1 cellular context compared by ENCODE assay signal in genomic region chr16:56849690-56850680, GRCh38.
TF ChIP-seq lines count a peak whose summit lies in the region.

No MANE protein-coding gene starts in this region.

TF ChIP-seq in HepG2, 621 proteins besides CTCF, POLR2A, EP300 and RAD21 (continued from another document and continues in another):
- peak; percentile 25; the same call in 1 of the 2 replicates for TF ChIP-seq ZNF362 (CRISPR knock-in tag; IDR thresholded peaks at IDR 0.05; ENCODE audit: borderline replicate concordance)
- no peak for TF ChIP-seq ZNF142 (CRISPR knock-in tag; IDR thresholded peaks at IDR 0.05)
- no peak for TF ChIP-seq FUBP1 (CRISPR knock-in tag; IDR thresholded peaks at IDR 0.05; ENCODE audit: borderline replicate concordance)
- TF ChIP-seq ZNF556 (CRISPR knock-in tag; IDR thresholded peaks at IDR 0.05; ENCODE audit: borderline replicate concordance): no peak
- no peak for TF ChIP-seq ZNF619 (CRISPR knock-in tag; IDR thresholded peaks at IDR 0.05)
- TF ChIP-seq ZNF784 (CRISPR knock-in tag; IDR thresholded peaks at IDR 0.05; ENCODE audit: borderline replicate concordance): no peak
- no peak for TF ChIP-seq STAT5B (CRISPR knock-in tag; IDR thresholded peaks at IDR 0.05)
- TF ChIP-seq ZNF224 (CRISPR knock-in tag; IDR thresholded peaks at IDR 0.05): no peak
- peak; percentile 78 for TF ChIP-seq SALL1 (CRISPR knock-in tag; IDR thresholded peaks at IDR 0.05)
- TF ChIP-seq CSRNP2 (CRISPR knock-in tag; conservative IDR thresholded peaks at IDR 0.05; ENCODE audit: low read depth): no peak
- no peak for TF ChIP-seq SMARCC2 (IDR thresholded peaks at IDR 0.05)
- peak; percentile 48; the same call in 1 of the 2 replicates for TF ChIP-seq KDM5A (IDR thresholded peaks at IDR 0.05; ENCODE audit: borderline replicate concordance, low read length)
- no peak for TF ChIP-seq CERS6 (CRISPR knock-in tag; IDR thresholded peaks at IDR 0.05)
- TF ChIP-seq SSRP1 (CRISPR knock-in tag; IDR thresholded peaks at IDR 0.05): no peak
- no peak for TF ChIP-seq SMARCE1 (IDR thresholded peaks at IDR 0.05; ENCODE audit: borderline replicate concordance)
- no peak for TF ChIP-seq ATF5 (CRISPR knock-in tag; IDR thresholded peaks at IDR 0.05; ENCODE audit: low read depth)
- no peak for TF ChIP-seq HIVEP1 (CRISPR knock-in tag; IDR thresholded peaks at IDR 0.05)
- TF ChIP-seq PAXIP1 (CRISPR knock-in tag; conservative IDR thresholded peaks at IDR 0.05): peak; percentile 92
- no peak; the same call in 1 of the 2 replicates for TF ChIP-seq NFIC (IDR thresholded peaks at IDR 0.05; ENCODE audit: low read length)
- no peak for TF ChIP-seq HINFP (CRISPR knock-in tag; IDR thresholded peaks at IDR 0.05; ENCODE audit: low read depth)
- no peak for TF ChIP-seq KMT2A (CRISPR knock-in tag; IDR thresholded peaks at IDR 0.05)
- 0 out of 2 replicates have a peak, but pooled peaks have one; percentile 74 for TF ChIP-seq HMG20B (CRISPR knock-in tag; conservative IDR thresholded peaks at IDR 0.05)
- TF ChIP-seq ZNF605 (CRISPR knock-in tag; IDR thresholded peaks at IDR 0.05): peak; percentile 68; the same call in 1 of the 2 replicates
- peak; percentile 72 for TF ChIP-seq CREM (IDR thresholded peaks at IDR 0.05)
- TF ChIP-seq CREM (CRISPR knock-in tag; IDR thresholded peaks at IDR 0.05): no peak
- TF ChIP-seq HNRNPUL1 (IDR thresholded peaks at IDR 0.05; ENCODE audit: low read depth, low read length): no peak
- no peak for TF ChIP-seq ZFP91 (CRISPR knock-in tag; IDR thresholded peaks at IDR 0.05; ENCODE audit: borderline replicate concordance)
- TF ChIP-seq ZNF607 (CRISPR knock-in tag; IDR thresholded peaks at IDR 0.05; ENCODE audit: borderline replicate concordance): no peak
- no peak; the same call in 1 of the 2 replicates for TF ChIP-seq NFYC (CRISPR knock-in tag; IDR thresholded peaks at IDR 0.05)
- TF ChIP-seq ZBTB26 (CRISPR knock-in tag; IDR thresholded peaks at IDR 0.05; ENCODE audit: borderline replicate concordance): no peak
- TF ChIP-seq GFI1 (CRISPR knock-in tag; IDR thresholded peaks at IDR 0.05; ENCODE audit: borderline replicate concordance): peak; percentile 97
- TF ChIP-seq U2AF2 (IDR thresholded peaks at IDR 0.05; ENCODE audit: low read depth, low read length): no peak
- no peak; the same call in 1 of the 2 replicates for TF ChIP-seq SRY (CRISPR knock-in tag; IDR thresholded peaks at IDR 0.05)
- no peak for TF ChIP-seq AGO2 (optimal IDR thresholded peaks at IDR 0.05; ENCODE audit: low read depth, low read length)
- peak; percentile 93 for TF ChIP-seq PHF21A (CRISPR knock-in tag; IDR thresholded peaks at IDR 0.05)
- TF ChIP-seq HCFC1 (IDR thresholded peaks at IDR 0.05; ENCODE audit: low read depth, low read length): no peak
- TF ChIP-seq TBP (CRISPR knock-in tag; IDR thresholded peaks at IDR 0.05): no peak
- no peak for TF ChIP-seq ZNF891 (CRISPR knock-in tag; IDR thresholded peaks at IDR 0.05)
- no peak for TF ChIP-seq ZFP41 (CRISPR knock-in tag; IDR thresholded peaks at IDR 0.05; ENCODE audit: borderline replicate concordance)
- TF ChIP-seq MTF1 (CRISPR knock-in tag; IDR thresholded peaks at IDR 0.05): no peak
- TF ChIP-seq ZNF564 (CRISPR knock-in tag; IDR thresholded peaks at IDR 0.05): no peak
- TF ChIP-seq NRL (CRISPR knock-in tag; IDR thresholded peaks at IDR 0.05; ENCODE audit: borderline replicate concordance): no peak
